Comparison of ENCODE assay signal across 2 cellular contexts in the genomic region with DNA sequence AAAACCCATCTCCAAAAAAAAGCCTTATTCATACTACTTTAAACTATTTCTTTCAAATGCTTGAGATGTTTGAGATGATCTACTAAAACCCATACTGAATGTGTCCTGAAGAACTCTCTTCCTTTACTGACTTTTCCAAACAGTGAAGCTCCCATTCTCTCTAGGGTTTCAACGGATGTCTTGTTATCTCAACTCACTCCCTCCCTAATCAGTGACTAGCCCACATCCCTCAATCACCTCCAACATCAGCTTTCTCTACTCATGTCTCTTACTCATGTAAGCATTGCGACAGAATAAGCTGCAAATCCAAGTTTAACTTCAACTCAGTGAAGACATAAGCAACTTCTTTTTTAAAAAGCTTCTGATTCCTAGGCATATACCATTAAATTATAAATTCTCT.
TF ChIP-seq lines count a peak whose summit lies in the region.

No MANE protein-coding gene starts in this region.

TF ChIP-seq in IMR-90, 13 proteins besides CTCF, POLR2A, EP300 and RAD21:
- TF ChIP-seq CEBPB (IDR thresholded peaks at IDR 0.05; ENCODE audit: low read depth, low read length) (peak; percentile 86), BHLHE40 (IDR thresholded peaks at IDR 0.05; ENCODE audit: low read depth, low read length) (no peak)

TF ChIP-seq in K562, 482 proteins besides CTCF, POLR2A, EP300 and RAD21:
- TF ChIP-seq ZNF121 (CRISPR knock-in tag; conservative IDR thresholded peaks at IDR 0.05): no peak
- TF ChIP-seq, protein P1, sequence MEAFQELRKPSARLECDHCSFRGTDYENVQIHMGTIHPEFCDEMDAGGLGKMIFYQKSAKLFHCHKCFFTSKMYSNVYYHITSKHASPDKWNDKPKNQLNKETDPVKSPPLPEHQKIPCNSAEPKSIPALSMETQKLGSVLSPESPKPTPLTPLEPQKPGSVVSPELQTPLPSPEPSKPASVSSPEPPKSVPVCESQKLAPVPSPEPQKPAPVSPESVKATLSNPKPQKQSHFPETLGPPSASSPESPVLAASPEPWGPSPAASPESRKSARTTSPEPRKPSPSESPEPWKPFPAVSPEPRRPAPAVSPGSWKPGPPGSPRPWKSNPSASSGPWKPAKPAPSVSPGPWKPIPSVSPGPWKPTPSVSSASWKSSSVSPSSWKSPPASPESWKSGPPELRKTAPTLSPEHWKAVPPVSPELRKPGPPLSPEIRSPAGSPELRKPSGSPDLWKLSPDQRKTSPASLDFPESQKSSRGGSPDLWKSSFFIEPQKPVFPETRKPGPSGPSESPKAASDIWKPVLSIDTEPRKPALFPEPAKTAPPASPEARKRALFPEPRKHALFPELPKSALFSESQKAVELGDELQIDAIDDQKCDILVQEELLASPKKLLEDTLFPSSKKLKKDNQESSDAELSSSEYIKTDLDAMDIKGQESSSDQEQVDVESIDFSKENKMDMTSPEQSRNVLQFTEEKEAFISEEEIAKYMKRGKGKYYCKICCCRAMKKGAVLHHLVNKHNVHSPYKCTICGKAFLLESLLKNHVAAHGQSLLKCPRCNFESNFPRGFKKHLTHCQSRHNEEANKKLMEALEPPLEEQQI (IDR thresholded peaks at IDR 0.05): no peak
- TF ChIP-seq, protein P2, sequence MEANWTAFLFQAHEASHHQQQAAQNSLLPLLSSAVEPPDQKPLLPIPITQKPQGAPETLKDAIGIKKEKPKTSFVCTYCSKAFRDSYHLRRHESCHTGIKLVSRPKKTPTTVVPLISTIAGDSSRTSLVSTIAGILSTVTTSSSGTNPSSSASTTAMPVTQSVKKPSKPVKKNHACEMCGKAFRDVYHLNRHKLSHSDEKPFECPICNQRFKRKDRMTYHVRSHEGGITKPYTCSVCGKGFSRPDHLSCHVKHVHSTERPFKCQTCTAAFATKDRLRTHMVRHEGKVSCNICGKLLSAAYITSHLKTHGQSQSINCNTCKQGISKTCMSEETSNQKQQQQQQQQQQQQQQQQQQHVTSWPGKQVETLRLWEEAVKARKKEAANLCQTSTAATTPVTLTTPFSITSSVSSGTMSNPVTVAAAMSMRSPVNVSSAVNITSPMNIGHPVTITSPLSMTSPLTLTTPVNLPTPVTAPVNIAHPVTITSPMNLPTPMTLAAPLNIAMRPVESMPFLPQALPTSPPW (CRISPR knock-in tag; IDR thresholded peaks at IDR 0.05): peak; percentile 35; the same call in 1 of the 2 replicates
- no peak for TF ChIP-seq RBM39 (optimal IDR thresholded peaks at IDR 0.05; ENCODE audit: low read depth, low read length)
- TF ChIP-seq TCF7L2 (IDR thresholded peaks at IDR 0.05; ENCODE audit: low read depth, low read length): no peak
- TF ChIP-seq ZNF431 (CRISPR knock-in tag; IDR thresholded peaks at IDR 0.05): no peak
- peak; percentile 56; the same call in 1 of the 2 replicates for TF ChIP-seq SMARCA4 (IDR thresholded peaks at IDR 0.05)
- TF ChIP-seq, protein P3, sequence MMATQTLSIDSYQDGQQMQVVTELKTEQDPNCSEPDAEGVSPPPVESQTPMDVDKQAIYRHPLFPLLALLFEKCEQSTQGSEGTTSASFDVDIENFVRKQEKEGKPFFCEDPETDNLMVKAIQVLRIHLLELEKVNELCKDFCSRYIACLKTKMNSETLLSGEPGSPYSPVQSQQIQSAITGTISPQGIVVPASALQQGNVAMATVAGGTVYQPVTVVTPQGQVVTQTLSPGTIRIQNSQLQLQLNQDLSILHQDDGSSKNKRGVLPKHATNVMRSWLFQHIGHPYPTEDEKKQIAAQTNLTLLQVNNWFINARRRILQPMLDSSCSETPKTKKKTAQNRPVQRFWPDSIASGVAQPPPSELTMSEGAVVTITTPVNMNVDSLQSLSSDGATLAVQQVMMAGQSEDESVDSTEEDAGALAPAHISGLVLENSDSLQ (IDR thresholded peaks at IDR 0.05): 0 out of 2 replicates have a peak, but pooled peaks have one; percentile 11
- TF ChIP-seq CBX3 (IDR thresholded peaks at IDR 0.05; ENCODE audit: borderline replicate concordance in 1 of 2, low read length in 2 of 2): no peak
- TF ChIP-seq XRCC4 (IDR thresholded peaks at IDR 0.05; ENCODE audit: extremely low read depth, insufficient read depth, insufficient read length): no peak
- TF ChIP-seq ARID1B (IDR thresholded peaks at IDR 0.05): peak; percentile 65
- TF ChIP-seq, protein P4, sequence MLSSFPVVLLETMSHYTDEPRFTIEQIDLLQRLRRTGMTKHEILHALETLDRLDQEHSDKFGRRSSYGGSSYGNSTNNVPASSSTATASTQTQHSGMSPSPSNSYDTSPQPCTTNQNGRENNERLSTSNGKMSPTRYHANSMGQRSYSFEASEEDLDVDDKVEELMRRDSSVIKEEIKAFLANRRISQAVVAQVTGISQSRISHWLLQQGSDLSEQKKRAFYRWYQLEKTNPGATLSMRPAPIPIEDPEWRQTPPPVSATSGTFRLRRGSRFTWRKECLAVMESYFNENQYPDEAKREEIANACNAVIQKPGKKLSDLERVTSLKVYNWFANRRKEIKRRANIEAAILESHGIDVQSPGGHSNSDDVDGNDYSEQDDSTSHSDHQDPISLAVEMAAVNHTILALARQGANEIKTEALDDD (IDR thresholded peaks at IDR 0.05): peak; percentile 88
- TF ChIP-seq, protein P5, sequence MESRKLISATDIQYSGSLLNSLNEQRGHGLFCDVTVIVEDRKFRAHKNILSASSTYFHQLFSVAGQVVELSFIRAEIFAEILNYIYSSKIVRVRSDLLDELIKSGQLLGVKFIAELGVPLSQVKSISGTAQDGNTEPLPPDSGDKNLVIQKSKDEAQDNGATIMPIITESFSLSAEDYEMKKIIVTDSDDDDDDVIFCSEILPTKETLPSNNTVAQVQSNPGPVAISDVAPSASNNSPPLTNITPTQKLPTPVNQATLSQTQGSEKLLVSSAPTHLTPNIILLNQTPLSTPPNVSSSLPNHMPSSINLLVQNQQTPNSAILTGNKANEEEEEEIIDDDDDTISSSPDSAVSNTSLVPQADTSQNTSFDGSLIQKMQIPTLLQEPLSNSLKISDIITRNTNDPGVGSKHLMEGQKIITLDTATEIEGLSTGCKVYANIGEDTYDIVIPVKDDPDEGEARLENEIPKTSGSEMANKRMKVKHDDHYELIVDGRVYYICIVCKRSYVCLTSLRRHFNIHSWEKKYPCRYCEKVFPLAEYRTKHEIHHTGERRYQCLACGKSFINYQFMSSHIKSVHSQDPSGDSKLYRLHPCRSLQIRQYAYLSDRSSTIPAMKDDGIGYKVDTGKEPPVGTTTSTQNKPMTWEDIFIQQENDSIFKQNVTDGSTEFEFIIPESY (CRISPR knock-in tag; IDR thresholded peaks at IDR 0.05): no peak
- TF ChIP-seq TBL1XR1 (IDR thresholded peaks at IDR 0.05; ENCODE audit: low read length in 2 of 2): no peak
- no peak for TF ChIP-seq IRF2 (CRISPR knock-in tag; IDR thresholded peaks at IDR 0.05)
- no peak for TF ChIP-seq ZNF696 (CRISPR knock-in tag; conservative IDR thresholded peaks at IDR 0.05)
- peak; percentile 55 for TF ChIP-seq CBFA2T3 (IDR thresholded peaks at IDR 0.05)
- no peak for TF ChIP-seq U2AF1 (optimal IDR thresholded peaks at IDR 0.05; ENCODE audit: low read depth, low read length)
- peak; percentile 30; the same call in 1 of the 2 replicates for TF ChIP-seq FOSL1 (tag; conservative IDR thresholded peaks at IDR 0.05)
- TF ChIP-seq, protein P6, sequence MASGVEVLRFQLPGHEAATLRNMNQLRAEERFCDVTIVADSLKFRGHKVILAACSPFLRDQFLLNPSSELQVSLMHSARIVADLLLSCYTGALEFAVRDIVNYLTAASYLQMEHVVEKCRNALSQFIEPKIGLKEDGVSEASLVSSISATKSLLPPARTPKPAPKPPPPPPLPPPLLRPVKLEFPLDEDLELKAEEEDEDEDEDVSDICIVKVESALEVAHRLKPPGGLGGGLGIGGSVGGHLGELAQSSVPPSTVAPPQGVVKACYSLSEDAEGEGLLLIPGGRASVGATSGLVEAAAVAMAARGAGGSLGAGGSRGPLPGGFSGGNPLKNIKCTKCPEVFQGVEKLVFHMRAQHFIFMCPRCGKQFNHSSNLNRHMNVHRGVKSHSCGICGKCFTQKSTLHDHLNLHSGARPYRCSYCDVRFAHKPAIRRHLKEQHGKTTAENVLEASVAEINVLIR (CRISPR knock-in tag; IDR thresholded peaks at IDR 0.05): no peak
- 0 out of 2 replicates have a peak, but pooled peaks have one; percentile 25 for TF ChIP-seq ETV1 (tag; conservative IDR thresholded peaks at IDR 0.05; ENCODE audit: low read depth)
- TF ChIP-seq SMARCE1 (IDR thresholded peaks at IDR 0.05): peak; percentile 58; the same call in 1 of the 2 replicates
- peak; percentile 26 for TF ChIP-seq MEIS2 (IDR thresholded peaks at IDR 0.05; ENCODE audit: partially characterized antibody)
- TF ChIP-seq RFX5 (IDR thresholded peaks at IDR 0.05; ENCODE audit: low read depth, low read length): no peak
- peak in 1 of 2 experiments; percentile 80; a peak in 1 of 4 replicates for TF ChIP-seq RCOR1 (IDR thresholded peaks at IDR 0.05; ENCODE audit: borderline replicate concordance in 1 of 2, low read depth in 2 of 2, low read length in 2 of 2)
- TF ChIP-seq DPF2 (IDR thresholded peaks at IDR 0.05): peak; percentile 57
- no peak for TF ChIP-seq ZNF445 (CRISPR knock-in tag; IDR thresholded peaks at IDR 0.05; ENCODE audit: low read depth)
- TF ChIP-seq, protein P7, sequence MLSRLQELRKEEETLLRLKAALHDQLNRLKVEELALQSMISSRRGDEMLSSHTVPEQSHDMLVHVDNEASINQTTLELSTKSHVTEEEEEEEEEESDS (CRISPR knock-in tag; IDR thresholded peaks at IDR 0.05): no peak
- TF ChIP-seq NFE2 (IDR thresholded peaks at IDR 0.05; ENCODE audit: low read depth): 0 out of 2 replicates have a peak, but pooled peaks have one; percentile 7
- TF ChIP-seq ZNF584 (CRISPR knock-in tag; IDR thresholded peaks at IDR 0.05; ENCODE audit: low read depth): no peak
- TF ChIP-seq, protein P8, sequence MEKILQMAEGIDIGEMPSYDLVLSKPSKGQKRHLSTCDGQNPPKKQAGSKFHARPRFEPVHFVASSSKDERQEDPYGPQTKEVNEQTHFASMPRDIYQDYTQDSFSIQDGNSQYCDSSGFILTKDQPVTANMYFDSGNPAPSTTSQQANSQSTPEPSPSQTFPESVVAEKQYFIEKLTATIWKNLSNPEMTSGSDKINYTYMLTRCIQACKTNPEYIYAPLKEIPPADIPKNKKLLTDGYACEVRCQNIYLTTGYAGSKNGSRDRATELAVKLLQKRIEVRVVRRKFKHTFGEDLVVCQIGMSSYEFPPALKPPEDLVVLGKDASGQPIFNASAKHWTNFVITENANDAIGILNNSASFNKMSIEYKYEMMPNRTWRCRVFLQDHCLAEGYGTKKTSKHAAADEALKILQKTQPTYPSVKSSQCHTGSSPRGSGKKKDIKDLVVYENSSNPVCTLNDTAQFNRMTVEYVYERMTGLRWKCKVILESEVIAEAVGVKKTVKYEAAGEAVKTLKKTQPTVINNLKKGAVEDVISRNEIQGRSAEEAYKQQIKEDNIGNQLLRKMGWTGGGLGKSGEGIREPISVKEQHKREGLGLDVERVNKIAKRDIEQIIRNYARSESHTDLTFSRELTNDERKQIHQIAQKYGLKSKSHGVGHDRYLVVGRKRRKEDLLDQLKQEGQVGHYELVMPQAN (IDR thresholded peaks at IDR 0.05; ENCODE audit: borderline replicate concordance): no peak
- TF ChIP-seq HCFC1 (IDR thresholded peaks at IDR 0.05; ENCODE audit: low read depth, low read length): no peak
- TF ChIP-seq CTBP1 (IDR thresholded peaks at IDR 0.05; ENCODE audit: borderline replicate concordance): peak; percentile 53; the same call in 1 of the 2 replicates
